Comparison of ENCODE assay signal across 1 cellular context in the genomic region with DNA sequence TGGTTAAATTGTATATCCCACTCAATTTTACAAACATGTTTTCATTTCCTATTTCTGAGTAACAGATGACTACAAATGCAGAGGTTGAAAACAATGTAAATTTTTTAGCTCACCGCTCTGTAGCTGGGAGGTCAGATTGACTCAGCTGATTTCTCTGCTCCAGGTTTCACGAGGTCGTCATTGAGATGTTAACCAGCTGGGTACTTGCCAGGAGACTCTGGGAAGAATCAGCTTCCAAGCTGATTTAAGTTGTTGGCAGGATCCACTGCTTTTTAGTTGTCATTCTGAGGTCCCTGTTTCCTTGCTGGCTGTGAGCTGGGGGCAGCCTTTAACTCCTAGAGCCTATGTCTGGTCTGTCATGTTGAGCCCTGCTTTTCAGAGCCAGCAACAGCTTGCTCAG.
TF ChIP-seq lines count a peak whose summit lies in the region.

No MANE protein-coding gene starts in this region.

TF ChIP-seq in GM23338, 12 proteins besides CTCF, POLR2A, EP300 and RAD21 (continued from another document):
- TF ChIP-seq, protein P1, sequence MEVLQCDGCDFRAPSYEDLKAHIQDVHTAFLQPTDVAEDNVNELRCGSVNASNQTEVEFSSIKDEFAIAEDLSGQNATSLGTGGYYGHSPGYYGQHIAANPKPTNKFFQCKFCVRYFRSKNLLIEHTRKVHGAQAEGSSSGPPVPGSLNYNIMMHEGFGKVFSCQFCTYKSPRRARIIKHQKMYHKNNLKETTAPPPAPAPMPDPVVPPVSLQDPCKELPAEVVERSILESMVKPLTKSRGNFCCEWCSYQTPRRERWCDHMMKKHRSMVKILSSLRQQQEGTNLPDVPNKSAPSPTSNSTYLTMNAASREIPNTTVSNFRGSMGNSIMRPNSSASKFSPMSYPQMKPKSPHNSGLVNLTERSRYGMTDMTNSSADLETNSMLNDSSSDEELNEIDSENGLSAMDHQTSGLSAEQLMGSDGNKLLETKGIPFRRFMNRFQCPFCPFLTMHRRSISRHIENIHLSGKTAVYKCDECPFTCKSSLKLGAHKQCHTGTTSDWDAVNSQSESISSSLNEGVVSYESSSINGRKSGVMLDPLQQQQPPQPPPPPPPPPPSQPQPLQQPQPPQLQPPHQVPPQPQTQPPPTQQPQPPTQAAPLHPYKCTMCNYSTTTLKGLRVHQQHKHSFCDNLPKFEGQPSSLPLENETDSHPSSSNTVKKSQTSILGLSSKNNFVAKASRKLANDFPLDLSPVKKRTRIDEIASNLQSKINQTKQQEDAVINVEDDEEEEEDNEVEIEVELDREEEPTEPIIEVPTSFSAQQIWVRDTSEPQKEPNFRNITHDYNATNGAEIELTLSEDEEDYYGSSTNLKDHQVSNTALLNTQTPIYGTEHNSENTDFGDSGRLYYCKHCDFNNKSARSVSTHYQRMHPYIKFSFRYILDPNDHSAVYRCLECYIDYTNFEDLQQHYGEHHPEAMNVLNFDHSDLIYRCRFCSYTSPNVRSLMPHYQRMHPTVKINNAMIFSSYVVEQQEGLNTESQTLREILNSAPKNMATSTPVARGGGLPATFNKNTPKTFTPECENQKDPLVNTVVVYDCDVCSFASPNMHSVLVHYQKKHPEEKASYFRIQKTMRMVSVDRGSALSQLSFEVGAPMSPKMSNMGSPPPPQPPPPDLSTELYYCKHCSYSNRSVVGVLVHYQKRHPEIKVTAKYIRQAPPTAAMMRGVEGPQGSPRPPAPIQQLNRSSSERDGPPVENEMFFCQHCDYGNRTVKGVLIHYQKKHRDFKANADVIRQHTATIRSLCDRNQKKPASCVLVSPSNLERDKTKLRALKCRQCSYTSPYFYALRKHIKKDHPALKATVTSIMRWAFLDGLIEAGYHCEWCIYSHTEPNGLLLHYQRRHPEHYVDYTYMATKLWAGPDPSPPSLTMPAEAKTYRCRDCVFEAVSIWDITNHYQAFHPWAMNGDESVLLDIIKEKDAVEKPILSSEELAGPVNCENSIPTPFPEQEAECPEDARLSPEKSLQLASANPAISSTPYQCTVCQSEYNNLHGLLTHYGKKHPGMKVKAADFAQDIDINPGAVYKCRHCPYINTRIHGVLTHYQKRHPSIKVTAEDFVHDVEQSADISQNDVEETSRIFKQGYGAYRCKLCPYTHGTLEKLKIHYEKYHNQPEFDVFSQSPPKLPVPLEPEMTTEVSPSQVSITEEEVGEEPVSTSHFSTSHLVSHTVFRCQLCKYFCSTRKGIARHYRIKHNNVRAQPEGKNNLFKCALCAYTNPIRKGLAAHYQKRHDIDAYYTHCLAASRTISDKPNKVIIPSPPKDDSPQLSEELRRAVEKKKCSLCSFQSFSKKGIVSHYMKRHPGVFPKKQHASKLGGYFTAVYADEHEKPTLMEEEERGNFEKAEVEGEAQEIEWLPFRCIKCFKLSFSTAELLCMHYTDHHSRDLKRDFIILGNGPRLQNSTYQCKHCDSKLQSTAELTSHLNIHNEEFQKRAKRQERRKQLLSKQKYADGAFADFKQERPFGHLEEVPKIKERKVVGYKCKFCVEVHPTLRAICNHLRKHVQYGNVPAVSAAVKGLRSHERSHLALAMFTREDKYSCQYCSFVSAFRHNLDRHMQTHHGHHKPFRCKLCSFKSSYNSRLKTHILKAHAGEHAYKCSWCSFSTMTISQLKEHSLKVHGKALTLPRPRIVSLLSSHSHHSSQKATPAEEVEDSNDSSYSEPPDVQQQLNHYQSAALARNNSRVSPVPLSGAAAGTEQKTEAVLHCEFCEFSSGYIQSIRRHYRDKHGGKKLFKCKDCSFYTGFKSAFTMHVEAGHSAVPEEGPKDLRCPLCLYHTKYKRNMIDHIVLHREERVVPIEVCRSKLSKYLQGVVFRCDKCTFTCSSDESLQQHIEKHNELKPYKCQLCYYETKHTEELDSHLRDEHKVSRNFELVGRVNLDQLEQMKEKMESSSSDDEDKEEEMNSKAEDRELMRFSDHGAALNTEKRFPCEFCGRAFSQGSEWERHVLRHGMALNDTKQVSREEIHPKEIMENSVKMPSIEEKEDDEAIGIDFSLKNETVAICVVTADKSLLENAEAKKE (CRISPR knock-in tag; IDR thresholded peaks at IDR 0.05) = no peak
- TF ChIP-seq POLR2AphosphoS5 (IDR thresholded peaks at IDR 0.05; ENCODE audit: low read depth) (no peak), EZH2phosphoT487 (IDR thresholded peaks at IDR 0.05; ENCODE audit: unreplicated experiment) (no peak), CREB1 (CRISPR knock-in tag; IDR thresholded peaks at IDR 0.05; ENCODE audit: low read depth) (no peak), NANOG (IDR thresholded peaks at IDR 0.05; ENCODE audit: borderline replicate concordance) (no peak), EZH2 (IDR thresholded peaks at IDR 0.05; ENCODE audit: low read depth, unreplicated experiment) (no peak), JUNB (IDR thresholded peaks at IDR 0.05; ENCODE audit: unreplicated experiment) (no peak), ZNF331 (CRISPR knock-in tag; IDR thresholded peaks at IDR 0.05; ENCODE audit: low read depth) (no peak), STAT1 (IDR thresholded peaks at IDR 0.05; ENCODE audit: unreplicated experiment) (no peak)
- TF ChIP-seq, protein P2, sequence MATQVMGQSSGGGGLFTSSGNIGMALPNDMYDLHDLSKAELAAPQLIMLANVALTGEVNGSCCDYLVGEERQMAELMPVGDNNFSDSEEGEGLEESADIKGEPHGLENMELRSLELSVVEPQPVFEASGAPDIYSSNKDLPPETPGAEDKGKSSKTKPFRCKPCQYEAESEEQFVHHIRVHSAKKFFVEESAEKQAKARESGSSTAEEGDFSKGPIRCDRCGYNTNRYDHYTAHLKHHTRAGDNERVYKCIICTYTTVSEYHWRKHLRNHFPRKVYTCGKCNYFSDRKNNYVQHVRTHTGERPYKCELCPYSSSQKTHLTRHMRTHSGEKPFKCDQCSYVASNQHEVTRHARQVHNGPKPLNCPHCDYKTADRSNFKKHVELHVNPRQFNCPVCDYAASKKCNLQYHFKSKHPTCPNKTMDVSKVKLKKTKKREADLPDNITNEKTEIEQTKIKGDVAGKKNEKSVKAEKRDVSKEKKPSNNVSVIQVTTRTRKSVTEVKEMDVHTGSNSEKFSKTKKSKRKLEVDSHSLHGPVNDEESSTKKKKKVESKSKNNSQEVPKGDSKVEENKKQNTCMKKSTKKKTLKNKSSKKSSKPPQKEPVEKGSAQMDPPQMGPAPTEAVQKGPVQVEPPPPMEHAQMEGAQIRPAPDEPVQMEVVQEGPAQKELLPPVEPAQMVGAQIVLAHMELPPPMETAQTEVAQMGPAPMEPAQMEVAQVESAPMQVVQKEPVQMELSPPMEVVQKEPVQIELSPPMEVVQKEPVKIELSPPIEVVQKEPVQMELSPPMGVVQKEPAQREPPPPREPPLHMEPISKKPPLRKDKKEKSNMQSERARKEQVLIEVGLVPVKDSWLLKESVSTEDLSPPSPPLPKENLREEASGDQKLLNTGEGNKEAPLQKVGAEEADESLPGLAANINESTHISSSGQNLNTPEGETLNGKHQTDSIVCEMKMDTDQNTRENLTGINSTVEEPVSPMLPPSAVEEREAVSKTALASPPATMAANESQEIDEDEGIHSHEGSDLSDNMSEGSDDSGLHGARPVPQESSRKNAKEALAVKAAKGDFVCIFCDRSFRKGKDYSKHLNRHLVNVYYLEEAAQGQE (IDR thresholded peaks at IDR 0.05; ENCODE audit: unreplicated experiment) = no peak
- TF ChIP-seq, protein P3, sequence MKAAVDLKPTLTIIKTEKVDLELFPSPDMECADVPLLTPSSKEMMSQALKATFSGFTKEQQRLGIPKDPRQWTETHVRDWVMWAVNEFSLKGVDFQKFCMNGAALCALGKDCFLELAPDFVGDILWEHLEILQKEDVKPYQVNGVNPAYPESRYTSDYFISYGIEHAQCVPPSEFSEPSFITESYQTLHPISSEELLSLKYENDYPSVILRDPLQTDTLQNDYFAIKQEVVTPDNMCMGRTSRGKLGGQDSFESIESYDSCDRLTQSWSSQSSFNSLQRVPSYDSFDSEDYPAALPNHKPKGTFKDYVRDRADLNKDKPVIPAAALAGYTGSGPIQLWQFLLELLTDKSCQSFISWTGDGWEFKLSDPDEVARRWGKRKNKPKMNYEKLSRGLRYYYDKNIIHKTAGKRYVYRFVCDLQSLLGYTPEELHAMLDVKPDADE (IDR thresholded peaks at IDR 0.05) = no peak
